Comparison of ENCODE assay signal across 9 cellular contexts in genomic region chr3:9820944-9821343, GRCh38. TPM values are rescaled to one million over a fixed set of nuclear protein-coding genes. Genes with fewer than 3 reads are reported as not detected.
DNase-seq lines count a peak whose midpoint lies in the region; FAIRE-seq and TF ChIP-seq lines count a peak whose summit lies in the region.
"Had no signal": no experiment of that assay in that cellular context is flagged by ENCODE, and none has a peak within 500 bp of the region (broad histone marks: within the 10 kb centered on the region; RNA-seq: fewer than 3 reads in every experiment).

No MANE protein-coding gene starts in this region.

- DNase-seq in D721Med (ENCODE audit: insufficient read length, low spot score) (no peak), Kasumi-1 (lab: John Stamatoyannopoulos, UW) (peak; percentile 54 to 77), adrenal gland (no peak), kidney epithelial cell (ENCODE audit: low read depth) (no peak), Karpas-422 (no peak), DMS114 treated with DMSO at 0.1 percent for 48 hours (lab: John Stamatoyannopoulos, UW; ENCODE audit: unreplicated experiment) (no peak), kidney glomerular epithelial cell (lab: John Stamatoyannopoulos, UW) (no peak)
- no peak for DNase-seq in stimulated activated CD4-positive, alpha-beta T cell treated with anti-CD3 and anti-CD28 coated beads, Interleukin-1b, Interleukin-23, amount 100 ng/mL, for 48 hours
- DNase-seq: NCI-H2171 treated with DMSO at 0.1 percent for 48 hours had no signal

- intact Hi-C loops in adrenal gland (cut with DNase I) = no loop called here

- H3K9me2 ChIP-seq in Karpas-422 (replicated peaks; ENCODE audit: insufficient read depth, low read length) = no peaks in the 10 kb centered on the region

- H3K27me3 ChIP-seq in adrenal gland = no peaks in the 10 kb centered on the region
- H3K27me3 ChIP-seq in kidney epithelial cell (ENCODE audit: control insufficient read depth, insufficient read depth, low read length) = no peaks in the 10 kb centered on the region
- no peaks in the 10 kb centered on the region for H3K27me3 ChIP-seq in Karpas-422 (ENCODE audit: low read length)

- H3K27ac ChIP-seq in adrenal gland (no peak overlapping the region), Karpas-422 (ENCODE audit: low read length) (no peak overlapping the region)

- H3K9me3 ChIP-seq in adrenal gland (replicated peaks in 1 of 3) (no peaks in the 10 kb centered on the region), Karpas-422 (ENCODE audit: low read length) (no peaks in the 10 kb centered on the region)

- no peak overlapping the region for H3K9ac ChIP-seq in Karpas-422 (ENCODE audit: low read length)

- no peaks in the 10 kb centered on the region for H3K79me2 ChIP-seq in Karpas-422 (ENCODE audit: low read length)

- no peak overlapping the region for H2AFZ ChIP-seq in Karpas-422 (ENCODE audit: low read length)

- H3K4me1 ChIP-seq in adrenal gland (replicated peaks in 1 of 2) (no peaks in the 10 kb centered on the region), Karpas-422 (ENCODE audit: low read length) (no peaks in the 10 kb centered on the region)

- H3K4me3 ChIP-seq in adrenal gland (no peak overlapping the region), kidney epithelial cell (ENCODE audit: low read depth, low read length) (no peak overlapping the region), Karpas-422 (ENCODE audit: low read length) (no peak overlapping the region)

- no peak for TF ChIP-seq POLR2A in adrenal gland (IDR thresholded peaks at IDR 0.05)

- 72 to 76% (median 74%) methylated on average over 2 of the region's 2 CpGs for WGBS in adrenal gland, 4 donors

- no peak for FAIRE-seq in D721Med (lab: Jason Lieb, UNC)

- peak; percentile 17 for TF ChIP-seq CTCF in D721Med (IDR thresholded peaks at IDR 0.05; ENCODE audit: insufficient read depth, missing control alignments)
- peak; percentile 16 to 37 (median 30) for TF ChIP-seq CTCF in adrenal gland (IDR thresholded peaks at IDR 0.05)
- peak; percentile 30 for TF ChIP-seq CTCF in kidney epithelial cell (IDR thresholded peaks at IDR 0.05; ENCODE audit: insufficient read depth, low read length, poor library complexity, severe bottlenecking)

- H3K36me3 ChIP-seq in adrenal gland (replicated peaks in 1 of 2) (no peaks in the 10 kb centered on the region), kidney epithelial cell (ENCODE audit: control insufficient read depth, insufficient read depth, low read length) (no peaks in the 10 kb centered on the region), Karpas-422 (ENCODE audit: insufficient read depth, low read length) (peaks cover 3% of the 10 kb centered on the region; the same call in 1 of the 2 replicates)

- no peaks in the 10 kb centered on the region for H4K20me1 ChIP-seq in Karpas-422 (ENCODE audit: insufficient read depth, low read depth, low read length)

- H3K4me2 ChIP-seq in Karpas-422 (ENCODE audit: low read depth, low read length, poor library complexity, severe bottlenecking) = no peak overlapping the region

RNA-seq across cellular contexts. Expression of gene TTLL3, which starts 10.9 kb away (rescaled TPM):
- total RNA-seq in adrenal gland (10 to 100 TPM; 13.8 to 68.0 (median 45.5) TPM), kidney epithelial cell (12.4 and 18.8 TPM in 2 replicates)
- 100 to 1,000 TPM in 2 of 3 donors, 10 to 100 TPM in 1; 10.1 to 214 (median 146) TPM for polyA plus RNA-seq in adrenal gland
- 79.3 and 84.6 TPM in 2 replicates for total RNA-seq in Karpas-422 (2014; rRNA removed; shearing (Covaris generic); ENCODE audit: low replicate concordance)

RNA-seq across cellular contexts. Expression of gene RPUSD3, which starts 22.9 kb away (rescaled TPM):
- total RNA-seq in adrenal gland = 100 to 1,000 TPM in 1 of 8 donors, 10 to 100 TPM in 7; 21.5 to 116 (median 54.6) TPM
- polyA plus RNA-seq in adrenal gland = 10 to 100 TPM; 27.7 to 47.9 (median 35.1) TPM
- total RNA-seq in kidney epithelial cell = 45.9 and 52.6 TPM in 2 replicates
- 49.9 and 62.5 TPM in 2 replicates for total RNA-seq in Karpas-422 (2014; rRNA removed; shearing (Covaris generic); ENCODE audit: low replicate concordance)

RNA-seq across cellular contexts. Expression of gene ARPC4, which starts 28.1 kb away (rescaled TPM):
- 100 to 1,000 TPM; 138 to 249 (median 184) TPM for total RNA-seq in adrenal gland
- 100 to 1,000 TPM in 1 of 3 donors, 10 to 100 TPM in 2; 75.8 to 140 (median 77.4) TPM for polyA plus RNA-seq in adrenal gland
- 204 and 206 TPM in 2 replicates for total RNA-seq in kidney epithelial cell
- 102 and 123 TPM in 2 replicates for total RNA-seq in Karpas-422 (2014; rRNA removed; shearing (Covaris generic); ENCODE audit: low replicate concordance)

RNA-seq across cellular contexts. Expression of gene TADA3, which starts 28.7 kb away (rescaled TPM):
- total RNA-seq in adrenal gland = 100 to 1,000 TPM in 5 of 8 donors, 10 to 100 TPM in 3; 59.1 to 148 (median 122) TPM
- polyA plus RNA-seq in adrenal gland = 100 to 1,000 TPM in 2 of 3 donors, 10 to 100 TPM in 1; 49.7 to 133 (median 117) TPM
- 105 and 114 TPM in 2 replicates for total RNA-seq in kidney epithelial cell
- total RNA-seq in Karpas-422 (2014; rRNA removed; shearing (Covaris generic); ENCODE audit: low replicate concordance) = 80.2 and 122 TPM in 2 replicates

RNA-seq across cellular contexts. Expression of gene CAMK1, which starts 51.2 kb away (rescaled TPM):
- total RNA-seq in adrenal gland = 100 to 1,000 TPM in 7 of 8 donors, 10 to 100 TPM in 1; 83.1 to 261 (median 176) TPM
- polyA plus RNA-seq in adrenal gland = 100 to 1,000 TPM in 2 of 3 donors, 10 to 100 TPM in 1; 51.5 to 281 (median 260) TPM
- total RNA-seq in kidney epithelial cell = 18.0 and 19.9 TPM in 2 replicates
- total RNA-seq in Karpas-422 (2014; rRNA removed; shearing (Covaris generic); ENCODE audit: low replicate concordance) = 41.6 and 86.6 TPM in 2 replicates

Comparison
In these comparisons a context has a peak if more than half of its experiments do, and no peak if none do; other contexts are left out.
1. DNase-seq: peak in Kasumi-1 (2 of 2); none in D721Med (single experiment), adrenal gland (0 of 7), kidney epithelial cell (single experiment), stimulated activated CD4-positive, alpha-beta T cell treated with anti-CD3 and anti-CD28 coated beads, Interleukin-1b, Interleukin-23, amount 100 ng/mL, for 48 hours (single experiment), Karpas-422 (single experiment), DMS114 treated with DMSO at 0.1 percent for 48 hours (single experiment) and kidney glomerular epithelial cell (single experiment).
2. Peak in every context shown above with its lines, with median percentiles within 50 percentile points of each other: CTCF ChIP-seq.